8 cellular contexts compared by ENCODE assay signal in the genomic region with DNA sequence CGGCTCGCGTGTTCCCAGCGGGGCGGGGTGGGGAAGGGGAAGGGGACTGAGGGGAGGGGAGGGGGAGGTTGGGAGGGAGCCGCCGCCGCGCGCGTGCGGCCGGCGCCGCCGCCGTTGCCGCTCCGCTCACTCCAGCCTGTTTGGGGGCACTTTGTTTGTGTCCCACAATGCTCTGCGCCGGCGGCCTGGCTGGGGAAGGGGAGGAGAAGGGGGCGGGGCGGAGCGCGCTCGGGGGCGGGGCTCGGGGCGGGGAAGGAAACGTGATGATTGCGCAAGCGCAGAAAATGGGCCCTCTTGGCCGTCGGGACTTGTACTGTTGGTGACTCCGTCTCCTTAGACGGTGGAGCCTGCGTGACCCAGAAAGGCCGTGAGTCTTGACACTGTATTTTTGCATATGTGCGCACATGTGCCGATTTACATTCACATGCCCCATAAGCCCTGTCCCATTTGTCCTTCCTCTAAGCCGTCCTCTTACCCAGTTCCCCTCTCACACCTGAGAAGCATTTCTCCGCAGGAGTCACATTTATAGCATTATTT. TPM values are rescaled to one million over a fixed set of nuclear protein-coding genes. Genes with fewer than 3 reads are reported as not detected.
DNase-seq lines count a peak whose midpoint lies in the region; ATAC-seq, FAIRE-seq and TF ChIP-seq lines count a peak whose summit lies in the region.

A gene with protein sequence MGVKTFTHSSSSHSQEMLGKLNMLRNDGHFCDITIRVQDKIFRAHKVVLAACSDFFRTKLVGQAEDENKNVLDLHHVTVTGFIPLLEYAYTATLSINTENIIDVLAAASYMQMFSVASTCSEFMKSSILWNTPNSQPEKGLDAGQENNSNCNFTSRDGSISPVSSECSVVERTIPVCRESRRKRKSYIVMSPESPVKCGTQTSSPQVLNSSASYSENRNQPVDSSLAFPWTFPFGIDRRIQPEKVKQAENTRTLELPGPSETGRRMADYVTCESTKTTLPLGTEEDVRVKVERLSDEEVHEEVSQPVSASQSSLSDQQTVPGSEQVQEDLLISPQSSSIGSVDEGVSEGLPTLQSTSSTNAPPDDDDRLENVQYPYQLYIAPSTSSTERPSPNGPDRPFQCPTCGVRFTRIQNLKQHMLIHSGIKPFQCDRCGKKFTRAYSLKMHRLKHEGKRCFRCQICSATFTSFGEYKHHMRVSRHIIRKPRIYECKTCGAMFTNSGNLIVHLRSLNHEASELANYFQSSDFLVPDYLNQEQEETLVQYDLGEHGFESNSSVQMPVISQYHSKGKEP (minus strand): TSS at position 169 of the 537 bp plus-strand sequence. CDS start 53,044 bp downstream, outside the sequence.

- no peaks in the 10 kb centered on the region for H3K36me3 Mint-ChIP-seq in activated T-helper 1 cell treated with anti-CD3 and anti-CD28 coated beads, Interleukin-12 subunit alpha, Interleukin-12 subunit beta, Interleukin-2, Interleukin-4 antibody, amounts not matched to agents 30 ng/mL and 10 ng/mL and 1 ng/mL, durations not matched to agents 14 hours and 24 hours and 36 hours (ENCODE audit: low read depth)
- H3K36me3 Mint-ChIP-seq in naive thymus-derived CD8-positive, alpha-beta T cell: peaks cover 0 to 3% (median 0%) of the 10 kb centered on the region in 3 donors
- no peaks in the 10 kb centered on the region for H3K36me3 Mint-ChIP-seq in stimulated activated naive B cell treated with anti-CD40 and anti-IgM and Interleukin-4, amounts not matched to agents 10 μg/mL and 1 μg/mL and 100 μg/mL, for 72 hours

- H3K4me1 Mint-ChIP-seq in activated T-helper 1 cell treated with anti-CD3 and anti-CD28 coated beads, Interleukin-12 subunit alpha, Interleukin-12 subunit beta, Interleukin-2, Interleukin-4 antibody, amounts not matched to agents 30 ng/mL and 10 ng/mL and 1 ng/mL, durations not matched to agents 14 hours and 24 hours and 36 hours (ENCODE audit: low read depth): peaks cover 44% of the 10 kb centered on the region
- peaks cover 13 to 48% (median 38%) of the 10 kb centered on the region in 4 donors for H3K4me1 Mint-ChIP-seq in naive thymus-derived CD8-positive, alpha-beta T cell
- peaks cover 12 to 31% of the 10 kb centered on the region in 2 donors for H3K4me1 Mint-ChIP-seq in stimulated activated naive B cell treated with anti-CD40 and anti-IgM and Interleukin-4, amounts not matched to agents 10 μg/mL and 1 μg/mL and 100 μg/mL, for 72 hours

- H3K4me2 ChIP-seq in KMS-11: peak within 1 kb of the TSS; percentile 79
- H3K4me2 ChIP-seq in fibroblast of lung (ENCODE audit: extremely low read depth, insufficient read depth, low read length): peak within 1 kb of the TSS; percentile 90

- FAIRE-seq in RCC 7860 (lab: Jason Lieb, UNC): no peak

- DNase-seq in DMS53 (lab: John Stamatoyannopoulos, UW): peak; percentile 96
- DNase-seq in RCC 7860 (ENCODE audit: low spot score): peak; percentile 63
- peak; percentile 82 for DNase-seq in activated T-helper 1 cell treated with anti-CD3 and anti-CD28 coated beads, Interleukin-12 subunit alpha, Interleukin-12 subunit beta, Interleukin-2, Interleukin-4 antibody, amounts not matched to agents 30 ng/mL and 10 ng/mL and 1 ng/mL, durations not matched to agents 14 hours and 24 hours and 36 hours (ENCODE audit: low spot score)
- peak; percentile 79 to 91 for DNase-seq in fibroblast of lung (ENCODE audit: low read depth in 2 of 2)
- DNase-seq in naive thymus-derived CD8-positive, alpha-beta T cell: peak; percentile 86 to 96 (median 90)
- DNase-seq in stimulated activated naive B cell treated with anti-CD40 and anti-IgM and Interleukin-4, amounts not matched to agents 10 μg/mL and 1 μg/mL and 100 μg/mL, for 72 hours: peak; percentile 86

- H3K79me2 ChIP-seq in KMS-11 (ENCODE audit: insufficient read depth, low read depth) (peaks cover 23% of the 10 kb centered on the region; the same call in 1 of the 2 replicates), fibroblast of lung (ENCODE audit: control insufficient read depth, insufficient read depth, low read length) (peaks cover 2% of the 10 kb centered on the region)

- TF ChIP-seq CTCF in KMS-11 (conservative IDR thresholded peaks at IDR 0.05; ENCODE audit: low read depth, low read length): no peak
- no peak for TF ChIP-seq CTCF in fibroblast of lung (conservative IDR thresholded peaks at IDR 0.05 in 1 of 2, IDR thresholded peaks at IDR 0.05 in 1 of 2; ENCODE audit: low read depth in 1 of 2, low read length in 2 of 2)

- intact Hi-C loops in activated T-helper 1 cell treated with anti-CD3 and anti-CD28 coated beads, Interleukin-12 subunit alpha, Interleukin-12 subunit beta, Interleukin-2, Interleukin-4 antibody, amounts not matched to agents 30 ng/mL and 10 ng/mL and 1 ng/mL, durations not matched to agents 14 hours and 24 hours and 36 hours (cut with micrococcal nuclease): loop anchor here (1.0 to 10.0 kb wide), 10 partner anchors 25 to 601 kb away; a partner anchor contains a TSS

- POLR2A ChIA-PET in naive thymus-derived CD8-positive, alpha-beta T cell (lab: Charles Lee): interaction anchor here (0.7 to 1.6 kb wide), 3 partner anchors 10 to 312 kb away, joined by 3 to 9 read pairs (median 3); a partner anchor contains a TSS

- H2AFZ ChIP-seq in KMS-11 (ENCODE audit: low read depth) (peak within 1 kb of the TSS; percentile 79), fibroblast of lung (ENCODE audit: low read length) (peak within 1 kb of the TSS; percentile 100)

- peak within 1 kb of the TSS; percentile 81 for H3K27ac ChIP-seq in KMS-11
- H3K27ac ChIP-seq in fibroblast of lung (ENCODE audit: insufficient read depth, low read length): peak within 1 kb of the TSS; percentile 50

- H3K9me3 ChIP-seq in fibroblast of lung (ENCODE audit: control insufficient read depth, insufficient read depth, low read depth, low read length): no peaks in the 10 kb centered on the region

- H3K4me3 ChIP-seq in KMS-11 (IDR thresholded peaks at IDR 0.05; ENCODE audit: insufficient read depth, low read depth, low read length) (no peak within 1 kb of the TSS), fibroblast of lung (replicated peaks in 1 of 4; ENCODE audit: control extremely low read depth in 1 of 4, insufficient read depth in 1 of 4, low read depth in 3 of 4, low read length in 4 of 4) (peak within 1 kb of the TSS; percentile 73 to 82 (median 80))

- peak within 1 kb of the TSS; percentile 83 for H3K9ac ChIP-seq in KMS-11
- peak within 1 kb of the TSS; percentile 73 for H3K9ac ChIP-seq in fibroblast of lung (ENCODE audit: insufficient read depth, low read length)

- peak within 1 kb of the TSS; percentile 95 for H3K27ac Mint-ChIP-seq in activated T-helper 1 cell treated with anti-CD3 and anti-CD28 coated beads, Interleukin-12 subunit alpha, Interleukin-12 subunit beta, Interleukin-2, Interleukin-4 antibody, amounts not matched to agents 30 ng/mL and 10 ng/mL and 1 ng/mL, durations not matched to agents 14 hours and 24 hours and 36 hours
- peak within 1 kb of the TSS; percentile 93 to 99 (median 98) for H3K27ac Mint-ChIP-seq in naive thymus-derived CD8-positive, alpha-beta T cell
- peak within 1 kb of the TSS; percentile 97 for H3K27ac Mint-ChIP-seq in stimulated activated naive B cell treated with anti-CD40 and anti-IgM and Interleukin-4, amounts not matched to agents 10 μg/mL and 1 μg/mL and 100 μg/mL, for 72 hours

- ATAC-seq in GM21717 (IDR thresholded peaks at IDR 0.05; ENCODE audit: unreplicated experiment): peak; percentile 57
- peak; percentile 72 to 81 for ATAC-seq in naive thymus-derived CD8-positive, alpha-beta T cell
- ATAC-seq in stimulated activated naive B cell treated with anti-CD40 and anti-IgM and Interleukin-4, amounts not matched to agents 10 μg/mL and 1 μg/mL and 100 μg/mL, for 72 hours (replicated peaks): peak; percentile 81 to 85

- H3K27me3 Mint-ChIP-seq in activated T-helper 1 cell treated with anti-CD3 and anti-CD28 coated beads, Interleukin-12 subunit alpha, Interleukin-12 subunit beta, Interleukin-2, Interleukin-4 antibody, amounts not matched to agents 30 ng/mL and 10 ng/mL and 1 ng/mL, durations not matched to agents 14 hours and 24 hours and 36 hours (ENCODE audit: insufficient read depth): peaks cover 3% of the 10 kb centered on the region
- no peaks in the 10 kb centered on the region for H3K27me3 Mint-ChIP-seq in naive thymus-derived CD8-positive, alpha-beta T cell
- no peaks in the 10 kb centered on the region for H3K27me3 Mint-ChIP-seq in stimulated activated naive B cell treated with anti-CD40 and anti-IgM and Interleukin-4, amounts not matched to agents 10 μg/mL and 1 μg/mL and 100 μg/mL, for 72 hours

- H3K4me1 ChIP-seq in KMS-11 (ENCODE audit: low read depth, poor library complexity, severe bottlenecking) (peaks cover 25% of the 10 kb centered on the region), fibroblast of lung (ENCODE audit: control insufficient read depth, extremely low read depth, insufficient read depth, low read length) (no peaks in the 10 kb centered on the region)

- no peaks in the 10 kb centered on the region for H3K9me3 Mint-ChIP-seq in activated T-helper 1 cell treated with anti-CD3 and anti-CD28 coated beads, Interleukin-12 subunit alpha, Interleukin-12 subunit beta, Interleukin-2, Interleukin-4 antibody, amounts not matched to agents 30 ng/mL and 10 ng/mL and 1 ng/mL, durations not matched to agents 14 hours and 24 hours and 36 hours
- H3K9me3 Mint-ChIP-seq in naive thymus-derived CD8-positive, alpha-beta T cell: no peaks in the 10 kb centered on the region
- no peaks in the 10 kb centered on the region for H3K9me3 Mint-ChIP-seq in stimulated activated naive B cell treated with anti-CD40 and anti-IgM and Interleukin-4, amounts not matched to agents 10 μg/mL and 1 μg/mL and 100 μg/mL, for 72 hours

- H4K20me1 ChIP-seq in KMS-11 (ENCODE audit: insufficient read depth) (no peaks in the 10 kb centered on the region), fibroblast of lung (ENCODE audit: control insufficient read depth, extremely low read depth, insufficient read depth, low read length) (no peaks in the 10 kb centered on the region)

- H3K4me3 Mint-ChIP-seq in activated T-helper 1 cell treated with anti-CD3 and anti-CD28 coated beads, Interleukin-12 subunit alpha, Interleukin-12 subunit beta, Interleukin-2, Interleukin-4 antibody, amounts not matched to agents 30 ng/mL and 10 ng/mL and 1 ng/mL, durations not matched to agents 14 hours and 24 hours and 36 hours: peak within 1 kb of the TSS; percentile 93
- H3K4me3 Mint-ChIP-seq in naive thymus-derived CD8-positive, alpha-beta T cell: peak within 1 kb of the TSS; percentile 84 to 98 (median 95)
- H3K4me3 Mint-ChIP-seq in stimulated activated naive B cell treated with anti-CD40 and anti-IgM and Interleukin-4, amounts not matched to agents 10 μg/mL and 1 μg/mL and 100 μg/mL, for 72 hours: peak within 1 kb of the TSS; percentile 90 to 95

- H3K36me3 ChIP-seq in KMS-11 (ENCODE audit: insufficient read depth) (no peaks in the 10 kb centered on the region), fibroblast of lung (ENCODE audit: control insufficient read depth, insufficient read depth, low read length) (no peaks in the 10 kb centered on the region)

- no peaks in the 10 kb centered on the region for H3K27me3 ChIP-seq in KMS-11 (ENCODE audit: insufficient read depth, low read depth)
- H3K27me3 ChIP-seq in fibroblast of lung (ENCODE audit: control insufficient read depth, insufficient read depth, low read length): no peaks in the 10 kb centered on the region

RNA-seq across cellular contexts. Expression of the gene that starts here (rescaled TPM):
- 32.9 and 33.0 TPM in 2 replicates for total RNA-seq in activated T-helper 1 cell treated with anti-CD3 and anti-CD28 coated beads, Interleukin-12 subunit alpha, Interleukin-12 subunit beta, Interleukin-2, Interleukin-4 antibody, amounts not matched to agents 30 ng/mL and 10 ng/mL and 1 ng/mL, durations not matched to agents 14 hours and 24 hours and 36 hours
- 36.5 and 43.9 TPM in 2 replicates for total RNA-seq in fibroblast of lung
- 13.5 and 22.8 TPM in 2 replicates for polyA plus RNA-seq in fibroblast of lung
- polyA plus RNA-seq in fibroblast of lung (2012): 5.9 and 11.6 TPM in 2 replicates
- 25.6 and 27.0 TPM in 2 replicates for polyA minus RNA-seq in fibroblast of lung (ENCODE audit: low replicate concordance)
- total RNA-seq in naive thymus-derived CD8-positive, alpha-beta T cell: 10 to 100 TPM; 86.8 to 90.1 TPM
- 1 to 10 TPM; 5.9 to 7.9 (median 7.3) TPM for polyA plus RNA-seq in naive thymus-derived CD8-positive, alpha-beta T cell
